15 cellular contexts compared by ENCODE assay signal in the genomic region with DNA sequence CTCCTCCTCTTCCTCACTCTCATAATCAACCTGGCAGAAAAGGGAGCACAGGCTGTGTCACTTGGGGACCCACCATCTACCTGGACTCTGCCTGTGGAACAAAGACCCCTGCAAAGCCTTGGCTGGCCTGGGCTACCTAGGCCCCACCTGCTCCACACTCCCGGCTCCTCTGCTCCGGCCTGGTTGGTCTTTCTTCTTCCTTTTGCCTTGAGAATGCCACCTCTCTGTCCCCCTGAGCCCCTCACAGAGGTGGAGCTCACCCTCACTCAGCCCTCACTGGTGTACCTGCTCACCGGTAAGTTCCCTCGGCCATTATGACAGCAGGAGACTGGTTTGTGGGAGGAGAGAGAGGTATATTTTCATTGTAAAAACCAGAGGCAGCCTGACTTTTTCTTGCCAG.
A peak's percentile ranks its signal among the peaks of the same experiment; 100 is the strongest.
DNase-seq lines count a peak whose midpoint lies in the region; ATAC-seq, FAIRE-seq and TF ChIP-seq lines count a peak whose summit lies in the region.
"Had no signal": no experiment of that assay in that cellular context is flagged by ENCODE, and none has a peak within 500 bp of the region (broad histone marks: within the 10 kb centered on the region; RNA-seq: fewer than 3 reads in every experiment).

No MANE protein-coding gene starts in this region.

- H3K4me1 Mint-ChIP-seq in activated naive CD8-positive, alpha-beta T cell treated with anti-CD3 and anti-CD28 coated beads, Interleukin-2, amount 10 ng/mL, durations not matched to agents 7 days and 5 days, result peaks cover 29% of the 10 kb centered on the region
- peaks cover 27% of the 10 kb centered on the region for H3K4me1 Mint-ChIP-seq in activated naive CD8-positive, alpha-beta T cell treated with anti-CD3 and anti-CD28 coated beads for 36 hours
- H3K4me1 Mint-ChIP-seq in dendritic cell treated with granulocyte-macrophage colony-stimulating factor and Interleukin-4, amounts not matched to agents 40 ng/mL and 50 ng/mL, for 4 days (ENCODE audit: low read depth), result peaks cover 63% of the 10 kb centered on the region
- H3K4me1 Mint-ChIP-seq in progenitor cell of endocrine pancreas (ENCODE audit: low read depth), result peaks cover 11% of the 10 kb centered on the region

- POLR2A ChIA-PET in activated naive CD8-positive, alpha-beta T cell treated with anti-CD3 and anti-CD28 coated beads, Interleukin-2, amount 10 ng/mL, durations not matched to agents 7 days and 5 days (lab: Charles Lee), result no interaction called here

- peaks cover 34% of the 10 kb centered on the region for H3K36me3 Mint-ChIP-seq in activated naive CD8-positive, alpha-beta T cell treated with anti-CD3 and anti-CD28 coated beads, Interleukin-2, amount 10 ng/mL, durations not matched to agents 7 days and 5 days
- H3K36me3 Mint-ChIP-seq in activated naive CD8-positive, alpha-beta T cell treated with anti-CD3 and anti-CD28 coated beads for 36 hours, result peaks cover 49% of the 10 kb centered on the region
- H3K36me3 Mint-ChIP-seq in dendritic cell treated with granulocyte-macrophage colony-stimulating factor and Interleukin-4, amounts not matched to agents 40 ng/mL and 50 ng/mL, for 4 days (ENCODE audit: low read depth), result peaks cover 84% of the 10 kb centered on the region
- H3K36me3 Mint-ChIP-seq in progenitor cell of endocrine pancreas (ENCODE audit: insufficient read depth), result peaks cover 22% of the 10 kb centered on the region

- H3K4me3 Mint-ChIP-seq in activated naive CD8-positive, alpha-beta T cell treated with anti-CD3 and anti-CD28 coated beads, Interleukin-2, amount 10 ng/mL, durations not matched to agents 7 days and 5 days, result no peak overlapping the region
- H3K4me3 Mint-ChIP-seq in activated naive CD8-positive, alpha-beta T cell treated with anti-CD3 and anti-CD28 coated beads for 36 hours, result no peak overlapping the region
- no peak overlapping the region for H3K4me3 Mint-ChIP-seq in dendritic cell treated with granulocyte-macrophage colony-stimulating factor and Interleukin-4, amounts not matched to agents 40 ng/mL and 50 ng/mL, for 4 days
- H3K4me3 Mint-ChIP-seq in progenitor cell of endocrine pancreas (ENCODE audit: low read depth), result no peak overlapping the region

- ATAC-seq in activated naive CD8-positive, alpha-beta T cell treated with anti-CD3 and anti-CD28 coated beads, Interleukin-2, amount 10 ng/mL, durations not matched to agents 7 days and 5 days (ENCODE audit: low read depth), result no peak
- no peak for ATAC-seq in HG03097 (IDR thresholded peaks at IDR 0.05; ENCODE audit: low FRiP score, unreplicated experiment)
- no peak for ATAC-seq in GM19351 (IDR thresholded peaks at IDR 0.05; ENCODE audit: unreplicated experiment)
- ATAC-seq: PC-3 had no signal

- intact Hi-C loops in dendritic cell treated with granulocyte-macrophage colony-stimulating factor and Interleukin-4, amounts not matched to agents 40 ng/mL and 50 ng/mL, for 4 days (cut with micrococcal nuclease), result no loop called here

- no peak for DNase-seq in activated naive CD8-positive, alpha-beta T cell treated with anti-CD3 and anti-CD28 coated beads, Interleukin-2, amount 10 ng/mL, durations not matched to agents 7 days and 5 days
- DNase-seq in activated naive CD8-positive, alpha-beta T cell treated with anti-CD3 and anti-CD28 coated beads for 36 hours, result no peak
- DNase-seq in progenitor cell of endocrine pancreas (ENCODE audit: low spot score, unreplicated experiment) (no peak), D721Med (ENCODE audit: insufficient read length, low spot score) (no peak)
- DNase-seq: NCI-H1048, NCI-H1436 treated with DMSO at 0.1 percent for 48 hours, NCI-H2081, NCI-H510A, NCI-H774, PC-3, SJCRH30 had no signal

- FAIRE-seq in D721Med (lab: Jason Lieb, UNC), result no peak
- FAIRE-seq: H1 had no signal

- H3K27me3 Mint-ChIP-seq in activated naive CD8-positive, alpha-beta T cell treated with anti-CD3 and anti-CD28 coated beads, Interleukin-2, amount 10 ng/mL, durations not matched to agents 7 days and 5 days, result no peaks in the 10 kb centered on the region
- H3K27me3 Mint-ChIP-seq in activated naive CD8-positive, alpha-beta T cell treated with anti-CD3 and anti-CD28 coated beads for 36 hours, result no peaks in the 10 kb centered on the region
- no peaks in the 10 kb centered on the region for H3K27me3 Mint-ChIP-seq in dendritic cell treated with granulocyte-macrophage colony-stimulating factor and Interleukin-4, amounts not matched to agents 40 ng/mL and 50 ng/mL, for 4 days
- no peaks in the 10 kb centered on the region for H3K27me3 Mint-ChIP-seq in progenitor cell of endocrine pancreas

- H3K9me3 Mint-ChIP-seq in activated naive CD8-positive, alpha-beta T cell treated with anti-CD3 and anti-CD28 coated beads, Interleukin-2, amount 10 ng/mL, durations not matched to agents 7 days and 5 days, result no peaks in the 10 kb centered on the region
- no peaks in the 10 kb centered on the region for H3K9me3 Mint-ChIP-seq in activated naive CD8-positive, alpha-beta T cell treated with anti-CD3 and anti-CD28 coated beads for 36 hours
- H3K9me3 Mint-ChIP-seq in dendritic cell treated with granulocyte-macrophage colony-stimulating factor and Interleukin-4, amounts not matched to agents 40 ng/mL and 50 ng/mL, for 4 days, result no peaks in the 10 kb centered on the region
- H3K9me3 Mint-ChIP-seq in progenitor cell of endocrine pancreas (ENCODE audit: low read depth), result no peaks in the 10 kb centered on the region

- peak overlapping the region; percentile 18 for H3K27ac Mint-ChIP-seq in activated naive CD8-positive, alpha-beta T cell treated with anti-CD3 and anti-CD28 coated beads, Interleukin-2, amount 10 ng/mL, durations not matched to agents 7 days and 5 days
- H3K27ac Mint-ChIP-seq in activated naive CD8-positive, alpha-beta T cell treated with anti-CD3 and anti-CD28 coated beads for 36 hours, result no peak overlapping the region
- peak overlapping the region; percentile 59 for H3K27ac Mint-ChIP-seq in dendritic cell treated with granulocyte-macrophage colony-stimulating factor and Interleukin-4, amounts not matched to agents 40 ng/mL and 50 ng/mL, for 4 days
- peak overlapping the region; percentile 73 for H3K27ac Mint-ChIP-seq in progenitor cell of endocrine pancreas

- no peak for TF ChIP-seq CTCF in progenitor cell of endocrine pancreas (IDR thresholded peaks at IDR 0.05; ENCODE audit: unreplicated experiment)
- TF ChIP-seq CTCF in D721Med (IDR thresholded peaks at IDR 0.05; ENCODE audit: insufficient read depth, missing control alignments), result no peak
